ENCODE assay signal across 1 cellular context in the genomic region with DNA sequence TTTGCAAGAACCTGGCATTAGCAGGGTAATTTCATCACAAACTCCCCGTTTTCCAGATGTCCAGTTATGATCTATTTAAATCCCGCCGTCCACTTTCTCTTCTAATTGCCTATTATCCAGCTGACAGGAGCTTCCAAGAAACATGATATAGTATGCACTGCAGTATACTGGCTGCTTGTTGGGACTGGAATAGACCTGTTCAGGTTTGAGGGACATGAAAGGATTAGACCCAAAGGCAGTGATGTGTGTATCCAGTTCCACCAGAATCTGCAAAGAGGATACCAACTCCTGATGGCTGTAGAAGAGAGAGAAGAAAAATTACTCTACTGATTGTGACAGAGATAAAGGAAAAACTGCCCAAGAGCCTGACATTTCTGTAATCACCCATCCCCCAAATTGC.
TF ChIP-seq lines count a peak whose summit lies in the region.

No MANE protein-coding gene starts in this region.

TF ChIP-seq in SK-N-SH, 30 proteins besides CTCF, POLR2A, EP300 and RAD21 (continued from another document):
- TF ChIP-seq RCOR1 (IDR thresholded peaks at IDR 0.05; ENCODE audit: low read length) = no peak
- TF ChIP-seq TAF1 (IDR thresholded peaks at IDR 0.05; ENCODE audit: borderline replicate concordance, low read depth, low read length) = no peak
- no peak for TF ChIP-seq YY1 (IDR thresholded peaks at IDR 0.05; ENCODE audit: low read depth)
- no peak for TF ChIP-seq SMC3 (IDR thresholded peaks at IDR 0.05; ENCODE audit: low read depth, low read length)
- TF ChIP-seq, protein P1, sequence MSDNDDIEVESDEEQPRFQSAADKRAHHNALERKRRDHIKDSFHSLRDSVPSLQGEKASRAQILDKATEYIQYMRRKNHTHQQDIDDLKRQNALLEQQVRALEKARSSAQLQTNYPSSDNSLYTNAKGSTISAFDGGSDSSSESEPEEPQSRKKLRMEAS (IDR thresholded peaks at IDR 0.05; ENCODE audit: low read depth) = no peak
- TF ChIP-seq FOSL2 (IDR thresholded peaks at IDR 0.05; ENCODE audit: borderline replicate concordance, low read depth) = no peak
- TF ChIP-seq, protein P2, sequence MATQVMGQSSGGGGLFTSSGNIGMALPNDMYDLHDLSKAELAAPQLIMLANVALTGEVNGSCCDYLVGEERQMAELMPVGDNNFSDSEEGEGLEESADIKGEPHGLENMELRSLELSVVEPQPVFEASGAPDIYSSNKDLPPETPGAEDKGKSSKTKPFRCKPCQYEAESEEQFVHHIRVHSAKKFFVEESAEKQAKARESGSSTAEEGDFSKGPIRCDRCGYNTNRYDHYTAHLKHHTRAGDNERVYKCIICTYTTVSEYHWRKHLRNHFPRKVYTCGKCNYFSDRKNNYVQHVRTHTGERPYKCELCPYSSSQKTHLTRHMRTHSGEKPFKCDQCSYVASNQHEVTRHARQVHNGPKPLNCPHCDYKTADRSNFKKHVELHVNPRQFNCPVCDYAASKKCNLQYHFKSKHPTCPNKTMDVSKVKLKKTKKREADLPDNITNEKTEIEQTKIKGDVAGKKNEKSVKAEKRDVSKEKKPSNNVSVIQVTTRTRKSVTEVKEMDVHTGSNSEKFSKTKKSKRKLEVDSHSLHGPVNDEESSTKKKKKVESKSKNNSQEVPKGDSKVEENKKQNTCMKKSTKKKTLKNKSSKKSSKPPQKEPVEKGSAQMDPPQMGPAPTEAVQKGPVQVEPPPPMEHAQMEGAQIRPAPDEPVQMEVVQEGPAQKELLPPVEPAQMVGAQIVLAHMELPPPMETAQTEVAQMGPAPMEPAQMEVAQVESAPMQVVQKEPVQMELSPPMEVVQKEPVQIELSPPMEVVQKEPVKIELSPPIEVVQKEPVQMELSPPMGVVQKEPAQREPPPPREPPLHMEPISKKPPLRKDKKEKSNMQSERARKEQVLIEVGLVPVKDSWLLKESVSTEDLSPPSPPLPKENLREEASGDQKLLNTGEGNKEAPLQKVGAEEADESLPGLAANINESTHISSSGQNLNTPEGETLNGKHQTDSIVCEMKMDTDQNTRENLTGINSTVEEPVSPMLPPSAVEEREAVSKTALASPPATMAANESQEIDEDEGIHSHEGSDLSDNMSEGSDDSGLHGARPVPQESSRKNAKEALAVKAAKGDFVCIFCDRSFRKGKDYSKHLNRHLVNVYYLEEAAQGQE (IDR thresholded peaks at IDR 0.05; ENCODE audit: low read depth, low read length) = no peak
- TF ChIP-seq NFIC (IDR thresholded peaks at IDR 0.05; ENCODE audit: borderline replicate concordance) = no peak
